ENCODE assay signal across 8 cellular contexts in the genomic region with DNA sequence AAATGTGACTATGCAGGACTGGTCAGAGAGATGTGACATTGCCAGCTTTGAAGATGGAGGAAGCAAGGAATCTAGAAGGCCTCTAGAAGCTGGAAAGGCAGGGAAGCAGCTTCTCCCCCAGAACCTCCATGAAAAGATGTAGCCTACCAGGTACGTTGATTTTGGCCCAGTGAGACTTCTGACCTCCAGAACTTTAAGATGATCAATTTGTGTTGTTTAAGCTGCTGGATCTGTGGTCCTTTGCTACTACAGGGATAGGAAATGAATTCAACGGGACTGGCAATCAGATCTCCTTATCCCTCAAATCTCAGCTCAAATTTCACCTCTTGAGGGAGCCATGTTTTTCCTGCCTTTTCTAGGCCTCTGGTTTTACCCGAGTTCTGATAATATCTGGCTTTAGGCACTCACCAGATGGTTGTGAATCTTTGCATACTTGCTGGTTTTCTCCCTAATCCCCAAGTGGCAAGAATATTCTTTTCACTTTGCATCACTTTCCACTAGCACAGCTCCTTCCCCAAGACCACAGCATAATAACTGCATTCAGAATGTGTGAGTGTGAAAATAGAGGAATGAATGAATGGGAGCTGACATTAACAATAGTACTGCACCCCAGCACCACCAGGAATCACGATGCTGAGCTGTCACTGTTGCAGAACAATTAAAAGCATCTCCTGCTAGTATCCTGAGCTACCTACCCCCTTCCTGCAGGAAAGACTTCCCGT. TPM values are rescaled to one million over a fixed set of nuclear protein-coding genes. Genes with fewer than 3 reads are reported as not detected.
DNase-seq lines count a peak whose midpoint lies in the region; ATAC-seq and TF ChIP-seq lines count a peak whose summit lies in the region.

No MANE protein-coding gene starts in this region.

- no peak for ATAC-seq in CD4-positive, CD25-positive, alpha-beta regulatory T cell (ENCODE audit: low read depth in 2 of 2)

- H3K4me1 ChIP-seq in CD4-positive, CD25-positive, alpha-beta regulatory T cell (ENCODE audit: control insufficient read depth, insufficient read depth, low read length, poor library complexity, severe bottlenecking) = peaks cover 77% of the 10 kb centered on the region
- H3K4me1 ChIP-seq in MM.1S (ENCODE audit: low read length) = peaks cover 28% of the 10 kb centered on the region
- H3K4me1 ChIP-seq in neutrophil (ENCODE audit: control insufficient read depth in 1 of 2, insufficient read depth in 1 of 2, low read depth in 1 of 2, low read length in 1 of 2) = peaks cover 70 to 83% of the 10 kb centered on the region in 2 experiments

- H3K79me2 ChIP-seq in MM.1S (ENCODE audit: low read length) = no peaks in the 10 kb centered on the region

- no peaks in the 10 kb centered on the region for H3K9me3 Mint-ChIP-seq in CD4-positive, CD25-positive, alpha-beta regulatory T cell
- H3K9me3 Mint-ChIP-seq in chondrocyte (ENCODE audit: low read depth) = no peaks in the 10 kb centered on the region

- no peaks in the 10 kb centered on the region for H3F3A ChIP-seq in MM.1S (ENCODE audit: insufficient read depth, low read length)

- peak overlapping the region; percentile 75 for H3K4me3 ChIP-seq in CD4-positive, CD25-positive, alpha-beta regulatory T cell (ENCODE audit: low read depth, low read length)
- H3K4me3 ChIP-seq in MM.1S (ENCODE audit: low read length) (no peak overlapping the region), neutrophil (ENCODE audit: low read depth in 1 of 2, low read length in 1 of 2) (peak overlapping the region; percentile 51 to 56)

- H4K20me1 ChIP-seq in MM.1S (ENCODE audit: insufficient read depth, low read length) = no peaks in the 10 kb centered on the region

- H3K27me3 Mint-ChIP-seq in CD4-positive, CD25-positive, alpha-beta regulatory T cell = no peaks in the 10 kb centered on the region
- H3K27me3 Mint-ChIP-seq in chondrocyte (ENCODE audit: low read depth) = no peaks in the 10 kb centered on the region

- no peaks in the 10 kb centered on the region for H3K9me3 ChIP-seq in CD4-positive, CD25-positive, alpha-beta regulatory T cell (ENCODE audit: control insufficient read depth in 2 of 2, low read length in 2 of 2)
- H3K9me3 ChIP-seq in MM.1S (replicated peaks; ENCODE audit: insufficient read depth, low read length) (no peaks in the 10 kb centered on the region), neutrophil (no peaks in the 10 kb centered on the region)

- TF ChIP-seq CTCF in MM.1S (IDR thresholded peaks at IDR 0.05; ENCODE audit: low read length) (no peak), chondrocyte (IDR thresholded peaks at IDR 0.05) (no peak), neutrophil (IDR thresholded peaks at IDR 0.05) (no peak)

- no peaks in the 10 kb centered on the region for H3K36me3 ChIP-seq in CD4-positive, CD25-positive, alpha-beta regulatory T cell (ENCODE audit: control insufficient read depth, insufficient read depth, low read length)
- H3K36me3 ChIP-seq in MM.1S (replicated peaks; ENCODE audit: insufficient read depth, low read length) (no peaks in the 10 kb centered on the region), neutrophil (no peaks in the 10 kb centered on the region)

- peak overlapping the region; percentile 89 to 94 (median 92) for H3K4me3 Mint-ChIP-seq in CD4-positive, CD25-positive, alpha-beta regulatory T cell
- no peak overlapping the region for H3K4me3 Mint-ChIP-seq in chondrocyte (ENCODE audit: unreplicated experiment)

- H3K4me1 Mint-ChIP-seq in CD4-positive, CD25-positive, alpha-beta regulatory T cell = peaks cover 32 to 80% (median 50%) of the 10 kb centered on the region in 4 donors
- peaks cover 41% of the 10 kb centered on the region for H3K4me1 Mint-ChIP-seq in chondrocyte (ENCODE audit: low read depth)

- no peaks in the 10 kb centered on the region for H3K9me2 ChIP-seq in MM.1S (replicated peaks; ENCODE audit: insufficient read depth, low read length)

- H3K36me3 Mint-ChIP-seq in CD4-positive, CD25-positive, alpha-beta regulatory T cell = no peaks in the 10 kb centered on the region
- H3K36me3 Mint-ChIP-seq in chondrocyte (ENCODE audit: low read depth) = peaks cover 1% of the 10 kb centered on the region

- no peak overlapping the region for H3K9ac ChIP-seq in MM.1S (ENCODE audit: low read length)

- no peak for DNase-seq in CD4-positive, CD25-positive, alpha-beta regulatory T cell
- no peak for DNase-seq in MM.1S
- DNase-seq in chondrocyte (ENCODE audit: low spot score) = no peak
- DNase-seq in NCI-H1105 treated with DMSO at 0.1 percent for 48 hours (lab: John Stamatoyannopoulos, UW) = no peak
- no peak for DNase-seq in cortex of kidney (lab: John Stamatoyannopoulos, UW)
- no peak for DNase-seq in activated effector memory CD4-positive, alpha-beta T cell treated with Interleukin-2 at 50 U/mL for 16 hours
- no peak for DNase-seq in kidney glomerular epithelial cell (lab: John Stamatoyannopoulos, UW)

- peak overlapping the region; percentile 95 to 97 (median 97) for H3K27ac Mint-ChIP-seq in CD4-positive, CD25-positive, alpha-beta regulatory T cell
- peak overlapping the region; percentile 85 for H3K27ac Mint-ChIP-seq in chondrocyte (ENCODE audit: unreplicated experiment)

- no peaks in the 10 kb centered on the region for H3K27me3 ChIP-seq in CD4-positive, CD25-positive, alpha-beta regulatory T cell (ENCODE audit: control insufficient read depth, insufficient read depth, low read length)
- H3K27me3 ChIP-seq in MM.1S (replicated peaks; ENCODE audit: insufficient read depth, low read length) = no peaks in the 10 kb centered on the region
- no peaks in the 10 kb centered on the region for H3K27me3 ChIP-seq in neutrophil

- H2AFZ ChIP-seq in MM.1S (ENCODE audit: low read length) = no peak overlapping the region

- peak overlapping the region; percentile 21; the same call in 1 of the 2 replicates for H3K4me2 ChIP-seq in MM.1S (ENCODE audit: low read depth, low read length)

- peak overlapping the region; percentile 89 for H3K27ac ChIP-seq in CD4-positive, CD25-positive, alpha-beta regulatory T cell (ENCODE audit: insufficient read depth, low read length, poor library complexity, severe bottlenecking)
- no peak overlapping the region for H3K27ac ChIP-seq in MM.1S (ENCODE audit: low read length)
- H3K27ac ChIP-seq in neutrophil = peak overlapping the region; percentile 95

RNA-seq across cellular contexts. Expression of a gene that starts 25.5 kb away (rescaled TPM):
- 6,725 TPM for total RNA-seq in CD4-positive, CD25-positive, alpha-beta regulatory T cell
- polyA plus RNA-seq in CD4-positive, CD25-positive, alpha-beta regulatory T cell = over 10,000 TPM; 30,486 to 36,942 (median 35,671) TPM
- total RNA-seq in chondrocyte = 1,769 to 3,180 TPM (median 3,093 TPM) in 3 replicates

RNA-seq across cellular contexts. Expression of a gene that starts 42.9 kb away (rescaled TPM):
- total RNA-seq in CD4-positive, CD25-positive, alpha-beta regulatory T cell = not detected
- not detected for polyA plus RNA-seq in CD4-positive, CD25-positive, alpha-beta regulatory T cell
- not detected in 3 replicates for total RNA-seq in chondrocyte
